Comparison of ENCODE assay signal across 19 cellular contexts in the genomic region with DNA sequence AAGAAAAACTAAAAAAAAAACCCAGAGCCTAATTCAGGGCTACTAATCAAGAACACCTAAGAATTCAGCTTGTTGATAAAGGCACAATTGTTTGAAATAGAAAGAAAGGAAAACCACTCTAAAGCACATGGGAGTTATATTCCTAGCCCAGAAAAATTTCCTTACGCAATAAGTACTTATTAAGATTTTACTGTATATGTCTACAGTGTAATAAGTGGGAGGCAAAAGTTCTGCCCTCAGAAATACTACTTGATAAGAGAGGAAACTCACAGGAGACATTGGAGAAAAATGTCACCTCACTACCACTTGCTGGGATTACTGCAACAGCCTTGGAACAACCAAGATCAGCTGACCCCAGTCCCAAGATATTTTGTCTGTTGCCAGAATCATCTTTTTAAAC.
"Had no signal": no experiment of that assay in that cellular context is flagged by ENCODE, and none has a peak within 500 bp of the region (broad histone marks: within the 10 kb centered on the region; RNA-seq: fewer than 3 reads in every experiment).

No MANE protein-coding gene starts in this region.

- H3K9me3 ChIP-seq: gastrocnemius medialis, heart right ventricle, stomach had no signal

- H3K9me3 Mint-ChIP-seq: endodermal cell; naive thymus-derived CD8-positive, alpha-beta T cell had no signal

- H3K27ac ChIP-seq: coronary artery, gastrocnemius medialis, heart right ventricle, stomach had no signal

- H3K4me1 ChIP-seq: gastrocnemius medialis, stomach had no signal

- H3K4me3 Mint-ChIP-seq: endodermal cell; naive thymus-derived CD8-positive, alpha-beta T cell had no signal

- H3K4me1 Mint-ChIP-seq: endodermal cell had no signal

- ATAC-seq: gastrocnemius medialis; heart right ventricle; left cardiac atrium; left ventricle myocardium superior; naive thymus-derived CD8-positive, alpha-beta T cell; sciatic nerve had no signal

- H3K4me3 ChIP-seq: coronary artery, gastrocnemius medialis, heart right ventricle, lung, stomach had no signal

- H3K27ac Mint-ChIP-seq: endodermal cell had no signal

- H3K27me3 Mint-ChIP-seq: naive thymus-derived CD8-positive, alpha-beta T cell had no signal

- DNase-seq: effector CD4-positive, alpha-beta T cell; endodermal cell; erythroblast; gastrocnemius medialis; heart right ventricle; hypothalamus; left cardiac atrium; left ventricle myocardium superior; naive thymus-derived CD8-positive, alpha-beta T cell; posterior cingulate gyrus; stimulated activated CD4-positive, alpha-beta T cell treated with anti-CD3 and anti-CD28 coated beads, Interleukin-2, amount 100 ng/mL, for 24 hours; stimulated activated CD4-positive, alpha-beta T cell treated with anti-CD3 and anti-CD28 coated beads, Interleukin-4, amount 100 ng/mL, for 4 hours; stimulated activated naive CD4-positive, alpha-beta T cell; stomach; substantia nigra; trophoblast cell had no signal

- H3K27me3 ChIP-seq: gastrocnemius medialis, heart right ventricle, stomach had no signal
